Comparison of ENCODE assay signal across 24 cellular contexts in genomic region chr2:104825124-104825865, GRCh38. TPM values are rescaled to one million over a fixed set of nuclear protein-coding genes. Genes with fewer than 3 reads are reported as not detected.
"Had no signal": no experiment of that assay in that cellular context is flagged by ENCODE, and none has a peak within 500 bp of the region (broad histone marks: within the 10 kb centered on the region; RNA-seq: fewer than 3 reads in every experiment).

No MANE protein-coding gene starts in this region.

- H3K4me3 ChIP-seq: body of pancreas, esophagus muscularis mucosa, gastrocnemius medialis, sigmoid colon, upper lobe of left lung had no signal

- H3K4me3 Mint-ChIP-seq: activated CD4-positive, alpha-beta memory T cell treated with anti-CD3 and anti-CD28 coated beads for 36 hours; activated naive CD8-positive, alpha-beta T cell treated with anti-CD3 and anti-CD28 coated beads for 36 hours; memory B cell; T-helper 1 cell treated with Interleukin-12 subunit alpha and Interleukin-12 subunit beta and Interleukin-4 antibody, amounts not matched to agents 30 μg/mL and 1 μg/mL, for 36 hours had no signal

- H3K27me3 ChIP-seq: body of pancreas, upper lobe of left lung had no signal

- ATAC-seq: body of pancreas; gastrocnemius medialis; left cardiac atrium; stimulated activated naive CD8-positive, alpha-beta T cell treated with anti-CD3 and anti-CD28 coated beads, Interleukin-15, Interleukin-2, amounts not matched to agents 100 U/mL and 50 U/mL, for 24 hours had no signal

- H3K36me3 Mint-ChIP-seq: activated CD4-positive, alpha-beta memory T cell treated with anti-CD3 and anti-CD28 coated beads for 36 hours; activated naive CD8-positive, alpha-beta T cell treated with anti-CD3 and anti-CD28 coated beads for 36 hours had no signal

- FAIRE-seq: colon had no signal

- H3K36me3 ChIP-seq: esophagus muscularis mucosa, gastrocnemius medialis, sigmoid colon, upper lobe of left lung had no signal

- H3K9me3 ChIP-seq: body of pancreas, esophagus muscularis mucosa, gastrocnemius medialis, sigmoid colon, upper lobe of left lung had no signal

- H3K27ac ChIP-seq: body of pancreas, esophagus muscularis mucosa, gastrocnemius medialis, sigmoid colon, upper lobe of left lung had no signal

- DNase-seq: activated CD4-positive, alpha-beta memory T cell treated with anti-CD3 and anti-CD28 coated beads for 36 hours; activated CD4-positive, alpha-beta T cell treated with anti-CD3 and anti-CD28 coated beads for 48 hours; activated naive CD4-positive, alpha-beta T cell treated with Interleukin-2 at 50 U/mL for 16 hours; activated naive CD8-positive, alpha-beta T cell treated with anti-CD3 and anti-CD28 coated beads for 36 hours; activated T-cell treated with anti-CD3 and anti-CD28 coated beads, Interleukin-2, amount 50 U/mL, for 48 hours; body of pancreas; caudate nucleus; gastrocnemius medialis; hippocampal formation; left cardiac atrium; retina; sigmoid colon; stimulated activated CD4-positive, alpha-beta T cell treated with anti-CD3 and anti-CD28 coated beads, Interleukin-4, amount 100 ng/mL, for 1 hour; stimulated activated naive CD8-positive, alpha-beta T cell treated with anti-CD3 and anti-CD28 coated beads, Interleukin-15, Interleukin-2, amounts not matched to agents 100 U/mL and 50 U/mL, for 24 hours; upper lobe of left lung had no signal

- H3K27ac Mint-ChIP-seq: activated CD4-positive, alpha-beta memory T cell treated with anti-CD3 and anti-CD28 coated beads for 36 hours; activated naive CD8-positive, alpha-beta T cell treated with anti-CD3 and anti-CD28 coated beads for 36 hours; memory B cell; T-helper 1 cell treated with Interleukin-12 subunit alpha and Interleukin-12 subunit beta and Interleukin-4 antibody, amounts not matched to agents 30 μg/mL and 1 μg/mL, for 36 hours had no signal

- H3K4me1 ChIP-seq: body of pancreas, esophagus muscularis mucosa, gastrocnemius medialis, sigmoid colon, upper lobe of left lung had no signal

- H3K4me1 Mint-ChIP-seq: activated naive CD8-positive, alpha-beta T cell treated with anti-CD3 and anti-CD28 coated beads for 36 hours had no signal

RNA-seq across cellular contexts. Expression of gene POU3F3, which starts 28.6 kb away (rescaled TPM):
- total RNA-seq: activated CD4-positive, alpha-beta memory T cell treated with anti-CD3 and anti-CD28 coated beads for 36 hours; activated naive CD8-positive, alpha-beta T cell treated with anti-CD3 and anti-CD28 coated beads for 36 hours; body of pancreas; dermis microvascular lymphatic vessel endothelial cell; gastrocnemius medialis; liver; mononuclear cell; omental fat pad; posterior vena cava; upper lobe of left lung had no signal
